ENCODE assay signal across 16 cellular contexts in the genomic region with DNA sequence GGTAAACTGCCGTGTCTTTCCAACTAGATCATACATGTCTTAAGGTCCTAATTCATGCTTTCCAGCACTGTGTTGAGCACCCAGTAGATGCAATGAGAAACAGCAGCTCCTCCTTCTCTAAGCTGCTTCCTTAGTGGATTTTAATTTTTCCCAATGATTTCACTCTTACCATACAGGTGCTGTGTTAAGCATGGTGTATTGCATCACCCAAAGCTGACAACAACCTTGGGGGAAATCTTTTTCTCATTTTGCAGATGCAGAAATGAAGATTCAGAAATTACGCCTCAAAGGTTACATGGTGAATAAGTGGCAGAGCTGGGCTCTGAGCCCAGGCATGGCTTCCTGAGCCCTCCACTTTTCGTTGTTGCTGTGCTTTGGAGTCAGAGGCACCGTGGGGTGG.
"Had no signal": no experiment of that assay in that cellular context is flagged by ENCODE, and none has a peak within 500 bp of the region (broad histone marks: within the 10 kb centered on the region; RNA-seq: fewer than 3 reads in every experiment).

No MANE protein-coding gene starts in this region.

- H3K36me3 ChIP-seq: heart left ventricle, ovary, right atrium auricular region had no signal

- ATAC-seq: heart left ventricle; mucosa of descending colon; naive thymus-derived CD8-positive, alpha-beta T cell; stimulated activated memory B cell treated with anti-CD40 and anti-IgM and Interleukin-4, amounts not matched to agents 10 μg/mL and 1 μg/mL and 100 μg/mL, for 72 hours had no signal

- H3K27ac Mint-ChIP-seq: endodermal cell; naive thymus-derived CD8-positive, alpha-beta T cell; stimulated activated memory B cell treated with anti-CD40 and anti-IgM and Interleukin-4, amounts not matched to agents 10 μg/mL and 1 μg/mL and 100 μg/mL, for 72 hours had no signal

- H3K4me3 ChIP-seq: coronary artery, heart left ventricle, mucosa of descending colon, ovary, right atrium auricular region had no signal

- DNase-seq: effector CD4-positive, alpha-beta T cell; endodermal cell; heart left ventricle; hippocampal formation; mucosa of descending colon; naive thymus-derived CD8-positive, alpha-beta T cell; nucleus accumbens; ovary; small intestine; stimulated activated CD4-positive, alpha-beta T cell treated with anti-CD3 and anti-CD28 coated beads, Interleukin-4, amount 100 ng/mL, for 1 hour; stimulated activated CD8-positive, alpha-beta memory T cell treated with anti-CD3 and anti-CD28 coated beads, Interleukin-4, amount 100 ng/mL, for 48 hours; trophoblast cell had no signal

- H3K27me3 ChIP-seq: ovary, right atrium auricular region had no signal

- H3K4me3 Mint-ChIP-seq: endodermal cell; naive thymus-derived CD8-positive, alpha-beta T cell; stimulated activated memory B cell treated with anti-CD40 and anti-IgM and Interleukin-4, amounts not matched to agents 10 μg/mL and 1 μg/mL and 100 μg/mL, for 72 hours had no signal

- H3K9me3 Mint-ChIP-seq: endodermal cell; naive thymus-derived CD8-positive, alpha-beta T cell; stimulated activated memory B cell treated with anti-CD40 and anti-IgM and Interleukin-4, amounts not matched to agents 10 μg/mL and 1 μg/mL and 100 μg/mL, for 72 hours had no signal

- H3K36me3 Mint-ChIP-seq: naive thymus-derived CD8-positive, alpha-beta T cell; stimulated activated memory B cell treated with anti-CD40 and anti-IgM and Interleukin-4, amounts not matched to agents 10 μg/mL and 1 μg/mL and 100 μg/mL, for 72 hours had no signal

- H3K9me3 ChIP-seq: heart left ventricle, mucosa of descending colon, ovary, right atrium auricular region had no signal

- H3K27ac ChIP-seq: coronary artery, heart left ventricle, ovary, right atrium auricular region had no signal

- FAIRE-seq: frontal cortex, small intestine had no signal
